28 cellular contexts compared by ENCODE assay signal in genomic region chr7:42342381-42342780, GRCh38.
DNase-seq lines count a peak whose midpoint lies in the region; ATAC-seq and TF ChIP-seq lines count a peak whose summit lies in the region.
"Had no signal": no experiment of that assay in that cellular context is flagged by ENCODE, and none has a peak within 500 bp of the region (broad histone marks: within the 10 kb centered on the region; RNA-seq: fewer than 3 reads in every experiment).

No MANE protein-coding gene starts in this region.

- peak; percentile 11 for DNase-seq in ELF-1 (ENCODE audit: low read depth, low spot score)
- DNase-seq in RPMI7951 (ENCODE audit: low read depth) = peak; percentile 43
- no peak for DNase-seq in nephron progenitor cell
- no peak for DNase-seq in gastrocnemius medialis
- no peak for DNase-seq in effector memory CD4-positive, alpha-beta T cell
- DNase-seq in mesendoderm = no peak
- DNase-seq: C1 segment of cervical spinal cord; CD4-positive, alpha-beta memory T cell; COR-L47; DMS53; GDM1; GM23248; H9; KBM-7; MV-4-11; NCI-H1105; NCI-H1436 treated with DMSO at 0.1 percent for 48 hours; NCI-H1930; NCI-H2107; NCI-H446 treated with DMSO at 0.1 percent for 48 hours; NCI-H526; NCI-H82; NK-92 treated with Interleukin-12 subunit alpha and Interleukin-12 subunit beta, amount 100 ng/mL, for 24 hours; PC-9; RPMI8226; SHP77 treated with DMSO at 0.1 percent for 48 hours had no signal

- no peaks in the 10 kb centered on the region for H3K36me3 Mint-ChIP-seq in nephron progenitor cell (ENCODE audit: low read depth)
- H3K36me3 Mint-ChIP-seq: CD4-positive, alpha-beta memory T cell had no signal

- no peaks in the 10 kb centered on the region for H3K79me1 ChIP-seq in mesendoderm (ENCODE audit: low read length)

- H3K4ac ChIP-seq in mesendoderm (ENCODE audit: low read depth, low read length) = no peak overlapping the region

- no peaks in the 10 kb centered on the region for H3K36me3 ChIP-seq in gastrocnemius medialis
- no peaks in the 10 kb centered on the region for H3K36me3 ChIP-seq in effector memory CD4-positive, alpha-beta T cell (ENCODE audit: control insufficient read depth, insufficient read depth, low read length)
- H3K36me3 ChIP-seq in mesendoderm (ENCODE audit: control insufficient read depth, insufficient read depth, low read length) = no peaks in the 10 kb centered on the region

- H3K4me1 ChIP-seq in gastrocnemius medialis = peaks cover 3 to 7% of the 10 kb centered on the region in 2 donors
- no peaks in the 10 kb centered on the region for H3K4me1 ChIP-seq in effector memory CD4-positive, alpha-beta T cell (ENCODE audit: control insufficient read depth, insufficient read depth, low read length, poor library complexity, severe bottlenecking)
- no peaks in the 10 kb centered on the region for H3K4me1 ChIP-seq in mesendoderm (ENCODE audit: control insufficient read depth, low read depth, low read length)

- no peaks in the 10 kb centered on the region for H3K27me3 Mint-ChIP-seq in nephron progenitor cell (ENCODE audit: low read depth, poor library complexity)
- H3K27me3 Mint-ChIP-seq: CD4-positive, alpha-beta memory T cell had no signal

- H2BK15ac ChIP-seq in mesendoderm (replicated peaks; ENCODE audit: low read depth) = no peak overlapping the region

- no peak overlapping the region for H4K5ac ChIP-seq in mesendoderm (ENCODE audit: low read length)

- no peak overlapping the region for H2BK5ac ChIP-seq in mesendoderm (ENCODE audit: low read length)

- TF ChIP-seq CTCF in nephron progenitor cell (IDR thresholded peaks at IDR 0.05) (no peak), gastrocnemius medialis (IDR thresholded peaks at IDR 0.05 in 4 of 5, conservative IDR thresholded peaks at IDR 0.05 in 1 of 5) (no peak)

- ATAC-seq in gastrocnemius medialis = peak; percentile 46 to 81
- no peak for ATAC-seq in activated CD4-positive, CD25-positive, alpha-beta regulatory T cell treated with anti-CD3 and anti-CD28 coated beads, Interleukin-2, amount 50 U/mL, for 24 hours
- ATAC-seq: GM12878 had no signal

- no peaks in the 10 kb centered on the region for H3K79me2 ChIP-seq in mesendoderm (ENCODE audit: control insufficient read depth, insufficient read depth, low read length)

- H3K23ac ChIP-seq in mesendoderm (ENCODE audit: low read length) = no peak overlapping the region

- in situ Hi-C loops in gastrocnemius medialis (cut with MboI; ENCODE audit: low sequenced_read_pairs in 4 of 4) = no loop called here

- H3K27me3 ChIP-seq in gastrocnemius medialis (no peaks in the 10 kb centered on the region), mesendoderm (ENCODE audit: insufficient read depth, low read length, poor library complexity) (no peaks in the 10 kb centered on the region)
- H3K27me3 ChIP-seq in effector memory CD4-positive, alpha-beta T cell (replicated peaks; ENCODE audit: control insufficient read depth, insufficient read depth, low read length, poor library complexity, severe bottlenecking) = no peaks in the 10 kb centered on the region

- peak overlapping the region; percentile 33 for H3K4me3 Mint-ChIP-seq in nephron progenitor cell
- H3K4me3 Mint-ChIP-seq: CD4-positive, alpha-beta memory T cell; H9 had no signal

- intact Hi-C loops in gastrocnemius medialis (cut with DNase I; ENCODE audit: low total_unique reads) = no loop called here

- H3K9me3 Mint-ChIP-seq in nephron progenitor cell = no peaks in the 10 kb centered on the region
- H3K9me3 Mint-ChIP-seq: H9 had no signal

- no peaks in the 10 kb centered on the region for H3K9me3 ChIP-seq in gastrocnemius medialis
- no peaks in the 10 kb centered on the region for H3K9me3 ChIP-seq in effector memory CD4-positive, alpha-beta T cell (ENCODE audit: control insufficient read depth, low read length)

- H2BK120ac ChIP-seq in mesendoderm (ENCODE audit: low read depth, low read length) = no peak overlapping the region

- no peak overlapping the region for H3K9ac ChIP-seq in mesendoderm (ENCODE audit: low read length)
- H3K9ac ChIP-seq: GM23248 had no signal

- H3K4me2 ChIP-seq in mesendoderm (ENCODE audit: low read length) = no peak overlapping the region
- H3K4me2 ChIP-seq: PC-9 had no signal

- H3K27ac Mint-ChIP-seq in nephron progenitor cell = peak overlapping the region; percentile 91
- H3K27ac Mint-ChIP-seq: CD4-positive, alpha-beta memory T cell; H9 had no signal

- H4K8ac ChIP-seq in mesendoderm (ENCODE audit: low read depth, low read length) = no peak overlapping the region

- no peak overlapping the region for H3K18ac ChIP-seq in mesendoderm (ENCODE audit: low read length)

- no peak overlapping the region for H3K27ac ChIP-seq in gastrocnemius medialis
- H3K27ac ChIP-seq in effector memory CD4-positive, alpha-beta T cell (ENCODE audit: insufficient read depth, low read length, poor library complexity, severe bottlenecking) = no peak overlapping the region
- no peak overlapping the region for H3K27ac ChIP-seq in mesendoderm (ENCODE audit: low read depth, low read length)
- H3K27ac ChIP-seq: GM23248, PC-9 had no signal

- no peak overlapping the region for H3K56ac ChIP-seq in mesendoderm (ENCODE audit: low read length)

- H3K4me1 Mint-ChIP-seq in nephron progenitor cell = peaks cover 87% of the 10 kb centered on the region
- H3K4me1 Mint-ChIP-seq: CD4-positive, alpha-beta memory T cell had no signal

- H2AK5ac ChIP-seq in mesendoderm (ENCODE audit: low read length) = no peak overlapping the region

- TF ChIP-seq POLR2A in gastrocnemius medialis (IDR thresholded peaks at IDR 0.05) = no peak

- H3K4me3 ChIP-seq in gastrocnemius medialis (no peak overlapping the region), mesendoderm (ENCODE audit: low read length) (no peak overlapping the region)
- no peak overlapping the region for H3K4me3 ChIP-seq in effector memory CD4-positive, alpha-beta T cell (ENCODE audit: insufficient read depth, low read depth, low read length, poor library complexity, severe bottlenecking)
- H3K4me3 ChIP-seq: GM12878, GM23248, PC-9 had no signal

- no CpG with 5 or more reads among the region's 3 CpGs for WGBS in mesendoderm (ENCODE audit: extremely low coverage, insufficient coverage, low lambda C conversion rate)

Comparison
In these comparisons a context has a peak if more than half of its experiments do, and no peak if none do; other contexts are left out.
1. DNase-seq: peak in ELF-1 (single experiment) and RPMI7951 (single experiment); none in nephron progenitor cell (single experiment), gastrocnemius medialis (0 of 2), effector memory CD4-positive, alpha-beta T cell (0 of 3) and mesendoderm (single experiment).
2. ATAC-seq: peak in gastrocnemius medialis (2 of 2); none in activated CD4-positive, CD25-positive, alpha-beta regulatory T cell treated with anti-CD3 and anti-CD28 coated beads, Interleukin-2, amount 50 U/mL, for 24 hours (0 of 2).